Comparison of ENCODE assay signal across 1 cellular context in genomic region chr10:126012485-126012884, GRCh38.
TF ChIP-seq lines count a peak whose summit lies in the region.

No MANE protein-coding gene starts in this region.

TF ChIP-seq in IMR-90, 13 proteins besides CTCF, POLR2A, EP300 and RAD21:
- TF ChIP-seq CHD1 (IDR thresholded peaks at IDR 0.05; ENCODE audit: low read depth, low read length) (no peak), NFE2L2 (IDR thresholded peaks at IDR 0.05; ENCODE audit: low read depth, low read length) (no peak), SMC3 (IDR thresholded peaks at IDR 0.05; ENCODE audit: low read depth, low read length) (no peak), BHLHE40 (IDR thresholded peaks at IDR 0.05; ENCODE audit: low read depth, low read length) (no peak), CEBPB (IDR thresholded peaks at IDR 0.05; ENCODE audit: low read depth, low read length) (no peak), USF2 (IDR thresholded peaks at IDR 0.05; ENCODE audit: low read depth, low read length) (no peak), RFX5 (IDR thresholded peaks at IDR 0.05; ENCODE audit: low read depth, low read length) (no peak), MAFK (IDR thresholded peaks at IDR 0.05; ENCODE audit: low read depth, low read length) (no peak), MXI1 (IDR thresholded peaks at IDR 0.05; ENCODE audit: borderline replicate concordance, low read depth, low read length) (no peak), MAZ (IDR thresholded peaks at IDR 0.05; ENCODE audit: borderline replicate concordance, low read depth, low read length) (no peak), RCOR1 (IDR thresholded peaks at IDR 0.05; ENCODE audit: insufficient replicate concordance, low read length) (no peak), ELK1 (IDR thresholded peaks at IDR 0.05; ENCODE audit: borderline replicate concordance, low read depth, low read length) (no peak)
